Comparison of ENCODE assay signal across 20 cellular contexts in the genomic region with DNA sequence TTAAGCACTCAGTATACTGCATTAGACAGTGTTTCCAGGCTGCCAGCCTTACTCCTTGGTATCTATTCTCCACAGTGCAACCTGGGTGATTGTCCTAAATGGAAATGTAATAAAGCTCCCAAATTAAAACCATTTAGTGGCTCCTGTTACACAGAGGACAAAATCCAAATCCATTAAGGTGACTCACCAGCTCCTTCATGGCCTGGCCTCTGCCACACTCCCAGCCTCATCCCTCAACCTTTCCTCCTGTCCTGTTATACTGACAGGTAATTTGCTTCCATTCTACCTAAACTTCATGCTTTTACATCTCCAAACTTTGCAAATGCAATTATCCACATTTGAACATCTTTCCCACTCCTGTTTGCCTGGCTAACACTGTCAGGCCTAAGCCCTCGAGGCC.
DNase-seq lines count a peak whose midpoint lies in the region; ATAC-seq and TF ChIP-seq lines count a peak whose summit lies in the region.
"Had no signal": no experiment of that assay in that cellular context is flagged by ENCODE, and none has a peak within 500 bp of the region (broad histone marks: within the 10 kb centered on the region; RNA-seq: fewer than 3 reads in every experiment).

No MANE protein-coding gene starts in this region.

- no peak for ATAC-seq in CD4-positive, CD25-positive, alpha-beta regulatory T cell (ENCODE audit: low read depth in 2 of 2)
- no peak for ATAC-seq in DND-41 (ENCODE audit: insufficient read depth, low read depth)
- ATAC-seq in naive thymus-derived CD4-positive, alpha-beta T cell = no peak
- no peak for ATAC-seq in GM21367 (IDR thresholded peaks at IDR 0.05; ENCODE audit: unreplicated experiment)
- ATAC-seq: A549; CD8-positive, alpha-beta T cell; HepG2 had no signal

- H2AFZ ChIP-seq in DND-41 (ENCODE audit: low read depth, low read length) = no peak overlapping the region

- H3K9me3 Mint-ChIP-seq in CD4-positive, CD25-positive, alpha-beta regulatory T cell = peaks cover 0 to 16% (median 4%) of the 10 kb centered on the region in 7 donors
- H3K9me3 Mint-ChIP-seq in naive thymus-derived CD4-positive, alpha-beta T cell = peaks cover 8 to 22% (median 12%) of the 10 kb centered on the region in 11 donors
- H3K9me3 Mint-ChIP-seq: H9 had no signal

- H3K4me2 ChIP-seq in DND-41 (ENCODE audit: insufficient read depth, low read length) = no peak overlapping the region
- H3K4me2 ChIP-seq: A549, BLaER1 had no signal

- intact Hi-C loops in naive thymus-derived CD4-positive, alpha-beta T cell (cut with micrococcal nuclease) = loop anchor here in 1 of 2 donors (2.0 to 10.0 kb wide), 2 partner anchors 299 to 479 kb away; a partner anchor contains a TSS

- H3K4me3 Mint-ChIP-seq in CD4-positive, CD25-positive, alpha-beta regulatory T cell = no peak overlapping the region
- no peak overlapping the region for H3K4me3 Mint-ChIP-seq in naive thymus-derived CD4-positive, alpha-beta T cell
- H3K4me3 Mint-ChIP-seq: CD14-positive monocyte; CD8-positive, alpha-beta T cell; H9; IgD-negative memory B cell had no signal

- peaks cover 12 to 26% (median 22%) of the 10 kb centered on the region in 4 donors for H3K4me1 Mint-ChIP-seq in CD4-positive, CD25-positive, alpha-beta regulatory T cell
- H3K4me1 Mint-ChIP-seq in naive thymus-derived CD4-positive, alpha-beta T cell = peaks cover 9 to 33% (median 24%) of the 10 kb centered on the region in 7 donors
- H3K4me1 Mint-ChIP-seq: IgD-negative memory B cell had no signal

- DNase-seq in CD4-positive, CD25-positive, alpha-beta regulatory T cell = no peak
- no peak for DNase-seq in DND-41
- DNase-seq in NCI-H69 (lab: John Stamatoyannopoulos, UW) = peak; percentile 2
- DNase-seq in naive thymus-derived CD4-positive, alpha-beta T cell = no peak
- no peak for DNase-seq in activated T-cell treated with anti-CD3 and anti-CD28 coated beads, Interleukin-2, amount 50 U/mL, for 48 hours
- no peak for DNase-seq in UCSD-AML1 (lab: John Stamatoyannopoulos, UW; ENCODE audit: unreplicated experiment)
- DNase-seq: AML-193; CD8-positive, alpha-beta T cell; COR-L47; DMS 273 treated with DMSO at 0.1 percent for 48 hours; DMS53; GDM1; H9; KBM-7 had no signal

- H3K36me3 Mint-ChIP-seq in CD4-positive, CD25-positive, alpha-beta regulatory T cell = peaks cover 3% of the 10 kb centered on the region
- H3K36me3 Mint-ChIP-seq in naive thymus-derived CD4-positive, alpha-beta T cell = peaks cover 11 to 22% (median 14%) of the 10 kb centered on the region in 5 donors
- H3K36me3 Mint-ChIP-seq: CD14-positive monocyte, IgD-negative memory B cell had no signal

- no peaks in the 10 kb centered on the region for H4K20me1 ChIP-seq in DND-41 (ENCODE audit: insufficient read depth, low read length)
- H4K20me1 ChIP-seq: BLaER1 had no signal

- H3K27ac Mint-ChIP-seq in CD4-positive, CD25-positive, alpha-beta regulatory T cell = no peak overlapping the region
- no peak overlapping the region for H3K27ac Mint-ChIP-seq in naive thymus-derived CD4-positive, alpha-beta T cell
- H3K27ac Mint-ChIP-seq: CD14-positive monocyte; CD8-positive, alpha-beta T cell; H9; IgD-negative memory B cell had no signal

- H3K36me3 ChIP-seq in CD4-positive, CD25-positive, alpha-beta regulatory T cell (ENCODE audit: control insufficient read depth, insufficient read depth, low read length) = no peaks in the 10 kb centered on the region
- peaks cover 26% of the 10 kb centered on the region for H3K36me3 ChIP-seq in DND-41 (ENCODE audit: insufficient read depth, low read length)
- no peaks in the 10 kb centered on the region for H3K36me3 ChIP-seq in naive thymus-derived CD4-positive, alpha-beta T cell (ENCODE audit: control insufficient read depth in 2 of 3, insufficient read depth in 3 of 3, low read length in 3 of 3)
- H3K36me3 ChIP-seq: BLaER1 had no signal

- H3K9ac ChIP-seq in DND-41 (ENCODE audit: low read depth, low read length) = no peak overlapping the region
- H3K9ac ChIP-seq: BLaER1 had no signal

- H3K4me1 ChIP-seq in CD4-positive, CD25-positive, alpha-beta regulatory T cell (ENCODE audit: control insufficient read depth, insufficient read depth, low read length, poor library complexity, severe bottlenecking) = peaks cover 67% of the 10 kb centered on the region
- peaks cover 78% of the 10 kb centered on the region for H3K4me1 ChIP-seq in DND-41 (ENCODE audit: insufficient read depth, low read length)
- peaks cover 33 to 79% of the 10 kb centered on the region in 2 donors for H3K4me1 ChIP-seq in naive thymus-derived CD4-positive, alpha-beta T cell (ENCODE audit: control insufficient read depth in 2 of 2, insufficient read depth in 2 of 2, low read length in 2 of 2)
- H3K4me1 ChIP-seq: A549 had no signal

- peak overlapping the region; percentile 26 for H3K27ac ChIP-seq in CD4-positive, CD25-positive, alpha-beta regulatory T cell (ENCODE audit: insufficient read depth, low read length, poor library complexity, severe bottlenecking)
- peak overlapping the region; percentile 93 for H3K27ac ChIP-seq in DND-41 (ENCODE audit: low read length)
- peak overlapping the region; percentile 54 for H3K27ac ChIP-seq in naive thymus-derived CD4-positive, alpha-beta T cell (ENCODE audit: low read depth, low read length)
- H3K27ac ChIP-seq: A549, BLaER1 had no signal

- H3K9me3 ChIP-seq in CD4-positive, CD25-positive, alpha-beta regulatory T cell (ENCODE audit: control insufficient read depth in 2 of 2, low read length in 2 of 2) = peaks cover 2 to 8% of the 10 kb centered on the region in 2 experiments
- H3K9me3 ChIP-seq in DND-41 (ENCODE audit: insufficient read depth, low read length, severe bottlenecking) = peaks cover 27% of the 10 kb centered on the region
- H3K9me3 ChIP-seq in naive thymus-derived CD4-positive, alpha-beta T cell (ENCODE audit: control insufficient read depth in 2 of 3, low read length in 3 of 3) = peaks cover 0 to 25% (median 5%) of the 10 kb centered on the region in 3 experiments
- H3K9me3 ChIP-seq: A549 had no signal

- no peaks in the 10 kb centered on the region for H3K27me3 Mint-ChIP-seq in CD4-positive, CD25-positive, alpha-beta regulatory T cell
- no peaks in the 10 kb centered on the region for H3K27me3 Mint-ChIP-seq in naive thymus-derived CD4-positive, alpha-beta T cell
- H3K27me3 Mint-ChIP-seq: IgD-negative memory B cell had no signal

- no peaks in the 10 kb centered on the region for H3K27me3 ChIP-seq in CD4-positive, CD25-positive, alpha-beta regulatory T cell (ENCODE audit: control insufficient read depth, insufficient read depth, low read length)
- H3K27me3 ChIP-seq in DND-41 (ENCODE audit: insufficient read depth, low read length, poor library complexity) = no peaks in the 10 kb centered on the region
- H3K27me3 ChIP-seq in naive thymus-derived CD4-positive, alpha-beta T cell (ENCODE audit: control insufficient read depth in 2 of 2, insufficient read depth in 2 of 2, low read length in 2 of 2) = no peaks in the 10 kb centered on the region
- H3K27me3 ChIP-seq: BLaER1 had no signal

- POLR2A ChIA-PET in naive thymus-derived CD4-positive, alpha-beta T cell (lab: Charles Lee) = interaction anchor here (0.6 to 12.4 kb wide), 10 partner anchors 9 to 422 kb away, joined by 3 to 135 read pairs (median 4); no protein-coding TSS in a partner anchor

- H3K4me3 ChIP-seq in CD4-positive, CD25-positive, alpha-beta regulatory T cell (ENCODE audit: low read depth, low read length) = peak overlapping the region; percentile 4
- no peak overlapping the region for H3K4me3 ChIP-seq in DND-41 (ENCODE audit: low read depth in 1 of 2, low read length in 2 of 2)
- peak overlapping the region; percentile 14 for H3K4me3 ChIP-seq in naive thymus-derived CD4-positive, alpha-beta T cell (ENCODE audit: low read length)
- H3K4me3 ChIP-seq: A549, BLaER1 had no signal

- peaks cover 6% of the 10 kb centered on the region for H3K79me2 ChIP-seq in DND-41 (ENCODE audit: insufficient read depth, low read length)

- TF ChIP-seq CTCF in DND-41 (IDR thresholded peaks at IDR 0.05; ENCODE audit: borderline replicate concordance, extremely low read depth, low read length, poor library complexity, severe bottlenecking) = no peak

- CTCF ChIA-PET in naive thymus-derived CD4-positive, alpha-beta T cell (lab: Charles Lee) = interaction anchor here (0.7 to 1.3 kb wide), 4 partner anchors 10 to 356 kb away, joined by 3 to 4 read pairs (median 4); no protein-coding TSS in a partner anchor

Comparison
In these comparisons a context has a peak if more than half of its experiments do, and no peak if none do; other contexts are left out.
1. H3K27ac ChIP-seq: peak in every context shown above with its lines; median percentile 93 in DND-41; 54 in naive thymus-derived CD4-positive, alpha-beta T cell; 26 in CD4-positive, CD25-positive, alpha-beta regulatory T cell.
2. H3K4me3 ChIP-seq: peak in CD4-positive, CD25-positive, alpha-beta regulatory T cell (single experiment) and naive thymus-derived CD4-positive, alpha-beta T cell (single experiment); none in DND-41 (0 of 2).